ENCODE assay signal across 12 cellular contexts in the genomic region with DNA sequence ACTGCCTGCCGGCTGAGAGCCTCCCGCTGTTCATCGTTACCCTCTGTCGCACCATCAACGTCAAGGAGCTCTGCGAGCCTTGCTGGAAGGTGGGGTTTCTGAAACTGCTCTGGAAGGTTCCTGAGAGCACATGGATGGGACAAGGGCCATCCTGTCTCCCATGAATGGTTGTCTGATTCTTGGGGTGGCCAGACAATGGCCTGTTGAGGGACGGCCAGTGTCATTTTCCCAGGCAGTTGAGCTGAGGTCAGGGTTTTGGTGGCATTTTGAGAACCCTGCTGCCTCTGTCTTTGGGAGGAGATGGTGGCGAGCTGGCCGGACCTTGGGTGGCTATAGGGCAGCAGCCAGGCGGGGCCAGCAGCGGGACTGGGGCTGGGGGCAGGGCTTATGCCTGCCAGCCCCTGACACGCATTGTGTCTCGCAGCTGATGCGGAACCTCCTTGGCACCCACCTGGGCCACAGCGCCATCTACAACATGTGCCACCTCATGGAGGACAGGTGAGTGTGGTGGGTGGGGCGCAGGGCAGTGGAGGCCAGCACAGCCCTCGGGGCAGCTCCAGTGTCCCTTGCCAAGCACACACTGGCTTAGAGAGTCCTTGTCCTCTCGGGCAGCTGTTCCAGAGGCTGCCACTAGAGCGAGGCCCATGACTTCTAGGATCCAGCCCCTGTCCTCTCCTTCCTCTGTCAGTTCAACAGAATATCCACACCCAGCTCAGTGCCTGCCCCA. TPM values are rescaled to one million over a fixed set of nuclear protein-coding genes. Genes with fewer than 3 reads are reported as not detected.
DNase-seq lines count a peak whose midpoint lies in the region; ATAC-seq and TF ChIP-seq lines count a peak whose summit lies in the region.
"Had no signal": no experiment of that assay in that cellular context is flagged by ENCODE, and none has a peak within 500 bp of the region (broad histone marks: within the 10 kb centered on the region; RNA-seq: fewer than 3 reads in every experiment).

No MANE protein-coding gene starts in this region.

- no peak overlapping the region for H3K4me3 ChIP-seq in kidney epithelial cell (ENCODE audit: low read depth, low read length)

- ATAC-seq in stimulated activated naive CD8-positive, alpha-beta T cell treated with anti-CD3 and anti-CD28 coated beads, Interleukin-15, amount 100 ng/mL, for 72 hours, result peak; percentile 37
- no peak for ATAC-seq in stimulated activated naive CD8-positive, alpha-beta T cell treated with anti-CD3 and anti-CD28 coated beads, Interleukin-15, Interleukin-2, amounts not matched to agents 100 U/mL and 50 U/mL, for 24 hours
- ATAC-seq in HG02852 (IDR thresholded peaks at IDR 0.05; ENCODE audit: unreplicated experiment), result no peak
- no peak for ATAC-seq in GM19395 (IDR thresholded peaks at IDR 0.05; ENCODE audit: unreplicated experiment)
- no peak for ATAC-seq in GM18907 (IDR thresholded peaks at IDR 0.05; ENCODE audit: unreplicated experiment)

- no peaks in the 10 kb centered on the region for H3K27me3 ChIP-seq in kidney epithelial cell (ENCODE audit: control insufficient read depth, insufficient read depth, low read length)

- peaks cover 2% of the 10 kb centered on the region for H3K36me3 ChIP-seq in kidney epithelial cell (ENCODE audit: control insufficient read depth, insufficient read depth, low read length)

- no peaks in the 10 kb centered on the region for H3K9me3 Mint-ChIP-seq in stimulated activated naive CD8-positive, alpha-beta T cell treated with anti-CD3 and anti-CD28 coated beads, Interleukin-15, amount 100 ng/mL, for 72 hours
- H3K9me3 Mint-ChIP-seq: IgD-negative memory B cell, memory B cell had no signal

- DNase-seq in stimulated activated naive CD8-positive, alpha-beta T cell treated with anti-CD3 and anti-CD28 coated beads, Interleukin-15, amount 100 ng/mL, for 72 hours, result no peak
- no peak for DNase-seq in stimulated activated naive CD8-positive, alpha-beta T cell treated with anti-CD3 and anti-CD28 coated beads, Interleukin-15, Interleukin-2, amounts not matched to agents 100 U/mL and 50 U/mL, for 24 hours
- peak; percentile 21 for DNase-seq in UCSD-AML1 (lab: John Stamatoyannopoulos, UW; ENCODE audit: unreplicated experiment)
- no peak for DNase-seq in kidney epithelial cell (ENCODE audit: low read depth)
- DNase-seq in activated CD4-positive, alpha-beta T cell treated with anti-CD3 and anti-CD28 coated beads, Interleukin-2, amount 50 U/mL, for 4 hours, result no peak
- DNase-seq: COR-L47, small intestine had no signal

- H3K27me3 Mint-ChIP-seq in stimulated activated naive CD8-positive, alpha-beta T cell treated with anti-CD3 and anti-CD28 coated beads, Interleukin-15, amount 100 ng/mL, for 72 hours, result no peaks in the 10 kb centered on the region
- H3K27me3 Mint-ChIP-seq: IgD-negative memory B cell, memory B cell had no signal

- peak; percentile 20 for TF ChIP-seq CTCF in kidney epithelial cell (IDR thresholded peaks at IDR 0.05; ENCODE audit: insufficient read depth, low read length, poor library complexity, severe bottlenecking)

- no peak overlapping the region for H3K27ac Mint-ChIP-seq in stimulated activated naive CD8-positive, alpha-beta T cell treated with anti-CD3 and anti-CD28 coated beads, Interleukin-15, amount 100 ng/mL, for 72 hours
- H3K27ac Mint-ChIP-seq: IgD-negative memory B cell, memory B cell had no signal

- no peak overlapping the region for H3K4me3 Mint-ChIP-seq in stimulated activated naive CD8-positive, alpha-beta T cell treated with anti-CD3 and anti-CD28 coated beads, Interleukin-15, amount 100 ng/mL, for 72 hours
- H3K4me3 Mint-ChIP-seq: memory B cell had no signal

- H3K4me1 Mint-ChIP-seq in stimulated activated naive CD8-positive, alpha-beta T cell treated with anti-CD3 and anti-CD28 coated beads, Interleukin-15, amount 100 ng/mL, for 72 hours, result peaks cover 9% of the 10 kb centered on the region
- H3K4me1 Mint-ChIP-seq: IgD-negative memory B cell had no signal

RNA-seq across cellular contexts. Expression of a gene that starts 9.1 kb away (rescaled TPM):
- 67.9 and 104 TPM in 2 replicates for total RNA-seq in kidney epithelial cell

RNA-seq across cellular contexts. Expression of a gene that starts 9.2 kb away (rescaled TPM):
- total RNA-seq in kidney epithelial cell, result 39.3 and 44.1 TPM in 2 replicates

RNA-seq across cellular contexts. Expression of a gene that starts 30.1 kb away (rescaled TPM):
- total RNA-seq in kidney epithelial cell, result 27.5 and 46.3 TPM in 2 replicates

RNA-seq across cellular contexts. Expression of a gene that starts 37.3 kb away (rescaled TPM):
- total RNA-seq in kidney epithelial cell, result not detected in 2 replicates

RNA-seq across cellular contexts. Expression of a gene that starts 47.2 kb away (rescaled TPM):
- 48.1 and 57.7 TPM in 2 replicates for total RNA-seq in kidney epithelial cell
